ENCODE assay signal across 19 cellular contexts in the genomic region with DNA sequence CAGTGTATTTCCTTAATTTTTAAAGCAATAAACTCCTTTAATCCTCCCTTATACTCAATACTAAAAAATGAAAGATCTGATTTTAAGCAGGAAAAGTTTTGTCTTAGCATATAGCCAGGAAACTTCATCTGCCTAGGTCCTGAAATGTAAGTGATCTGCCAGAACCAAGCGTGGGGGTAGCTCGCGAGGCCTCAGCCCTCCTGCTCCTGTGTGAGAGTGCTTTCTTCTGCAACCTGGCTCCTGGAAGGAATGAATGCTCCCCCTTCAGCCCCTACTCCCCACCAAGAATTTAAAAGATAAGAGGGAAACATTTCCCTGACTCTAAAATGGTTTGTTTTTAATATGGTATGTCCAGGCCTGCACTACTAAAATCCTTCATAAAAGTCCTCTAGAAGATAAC.
A peak's percentile ranks its signal among the peaks of the same experiment; 100 is the strongest.
DNase-seq lines count a peak whose midpoint lies in the region; ATAC-seq, FAIRE-seq and TF ChIP-seq lines count a peak whose summit lies in the region.
"Had no signal": no experiment of that assay in that cellular context is flagged by ENCODE, and none has a peak within 500 bp of the region (broad histone marks: within the 10 kb centered on the region; RNA-seq: fewer than 3 reads in every experiment).

No MANE protein-coding gene starts in this region.

- intact Hi-C loops in adrenal gland (cut with DNase I) = no loop called here
- intact Hi-C loops in uterus (cut with DNase I; ENCODE audit: low total_unique reads) = no loop called here
- intact Hi-C loops in pancreas (cut with DNase I) = no loop called here
- intact Hi-C loops in activated naive CD4-positive, alpha-beta T cell treated with anti-CD3 and anti-CD28 coated beads for 36 hours (cut with micrococcal nuclease) = no loop called here

- CTCF ChIA-PET in activated naive CD4-positive, alpha-beta T cell treated with anti-CD3 and anti-CD28 coated beads for 36 hours (lab: Charles Lee) = no interaction called here

- H2AFZ ChIP-seq in trophoblast cell (ENCODE audit: insufficient read depth, low read length, poor library complexity) = no peak overlapping the region

- no peak overlapping the region for H3K18ac ChIP-seq in trophoblast cell (ENCODE audit: low read length)

- TF ChIP-seq EP300 in gastroesophageal sphincter (IDR thresholded peaks at IDR 0.05) = no peak

- no peak overlapping the region for H3K23ac ChIP-seq in trophoblast cell (ENCODE audit: low read length)

- no peak overlapping the region for H3K4me3 ChIP-seq in adrenal gland
- H3K4me3 ChIP-seq in gastroesophageal sphincter = no peak overlapping the region
- H3K4me3 ChIP-seq in trophoblast cell (ENCODE audit: low read depth, low read length) = no peak overlapping the region
- no peak overlapping the region for H3K4me3 ChIP-seq in uterus
- H3K4me3 ChIP-seq in pancreas = no peak overlapping the region

- H3K27me3 ChIP-seq in adrenal gland = no peaks in the 10 kb centered on the region
- H3K27me3 ChIP-seq in gastroesophageal sphincter = no peaks in the 10 kb centered on the region
- H3K27me3 ChIP-seq in trophoblast cell (ENCODE audit: insufficient read depth, low read length) = no peaks in the 10 kb centered on the region
- H3K27me3 ChIP-seq in uterus = no peaks in the 10 kb centered on the region
- no peaks in the 10 kb centered on the region for H3K27me3 ChIP-seq in pancreas

- no peak overlapping the region for H3K4me3 Mint-ChIP-seq in activated naive CD4-positive, alpha-beta T cell treated with anti-CD3 and anti-CD28 coated beads for 36 hours
- H3K4me3 Mint-ChIP-seq: effector memory CD8-positive, alpha-beta T cell; stimulated activated naive CD8-positive, alpha-beta T cell treated with anti-CD3 and anti-CD28 coated beads, Interleukin-15, amount 100 ng/mL, for 72 hours; T-helper 17 cell had no signal

- H3K27ac Mint-ChIP-seq in activated naive CD4-positive, alpha-beta T cell treated with anti-CD3 and anti-CD28 coated beads for 36 hours = no peak overlapping the region
- H3K27ac Mint-ChIP-seq: effector memory CD8-positive, alpha-beta T cell; IgD-negative memory B cell; stimulated activated naive CD8-positive, alpha-beta T cell treated with anti-CD3 and anti-CD28 coated beads, Interleukin-15, amount 100 ng/mL, for 72 hours; T-helper 17 cell had no signal

- H3K9me3 Mint-ChIP-seq in activated naive CD4-positive, alpha-beta T cell treated with anti-CD3 and anti-CD28 coated beads for 36 hours = no peaks in the 10 kb centered on the region
- H3K9me3 Mint-ChIP-seq: effector memory CD8-positive, alpha-beta T cell; IgD-negative memory B cell; stimulated activated naive CD8-positive, alpha-beta T cell treated with anti-CD3 and anti-CD28 coated beads, Interleukin-15, amount 100 ng/mL, for 72 hours had no signal

- H4K8ac ChIP-seq in trophoblast cell (ENCODE audit: low read depth, low read length) = no peak overlapping the region

- no peak overlapping the region for H4K12ac ChIP-seq in trophoblast cell (ENCODE audit: low read depth, low read length)

- DNase-seq in adrenal gland (no peak), trophoblast cell (no peak), uterus (no peak), pancreas (no peak), putamen (ENCODE audit: low spot score) (no peak)
- no peak for DNase-seq in activated naive CD4-positive, alpha-beta T cell treated with anti-CD3 and anti-CD28 coated beads for 36 hours
- DNase-seq: activated CD8-positive, alpha-beta memory T cell treated with anti-CD3 and anti-CD28 coated beads, Interleukin-2, amount 50 U/mL, for 4 hours; C1 segment of cervical spinal cord; DMS153; effector memory CD8-positive, alpha-beta T cell; foreskin fibroblast; NCI-H1048; NCI-H2107; NCI-H774; occipital lobe; stimulated activated naive CD8-positive, alpha-beta T cell treated with anti-CD3 and anti-CD28 coated beads, Interleukin-15, amount 100 ng/mL, for 72 hours; T-helper 17 cell had no signal

- no peaks in the 10 kb centered on the region for H3K36me3 ChIP-seq in adrenal gland (replicated peaks in 1 of 2)
- peaks cover 0 to 14% of the 10 kb centered on the region in 2 donors for H3K36me3 ChIP-seq in gastroesophageal sphincter
- peaks cover 10 to 21% of the 10 kb centered on the region in 2 experiments for H3K36me3 ChIP-seq in trophoblast cell (ENCODE audit: control insufficient read depth in 1 of 2, insufficient read depth in 2 of 2, low read length in 2 of 2)
- no peaks in the 10 kb centered on the region for H3K36me3 ChIP-seq in uterus
- no peaks in the 10 kb centered on the region for H3K36me3 ChIP-seq in pancreas

- H2AK5ac ChIP-seq in trophoblast cell (ENCODE audit: low read length) = no peak overlapping the region

- H2BK5ac ChIP-seq in trophoblast cell (ENCODE audit: low read depth, low read length, poor library complexity) = peak overlapping the region; percentile 9

- H3K27ac ChIP-seq in adrenal gland (peak overlapping the region in 3 of 5 donors; percentile 20 to 85 (median 24)), gastroesophageal sphincter (peak overlapping the region; percentile 86 to 100 (median 93)), trophoblast cell (ENCODE audit: low read depth, low read length) (peak overlapping the region; percentile 23), uterus (peak overlapping the region; percentile 98 to 99), pancreas (no peak overlapping the region)

- peaks cover 8% of the 10 kb centered on the region for H3K79me2 ChIP-seq in trophoblast cell (ENCODE audit: control insufficient read depth, insufficient read depth, low read length, poor library complexity)

- H3K4me1 ChIP-seq in adrenal gland (replicated peaks in 1 of 2) (peaks cover 16 to 54% of the 10 kb centered on the region in 2 donors), gastroesophageal sphincter (peaks cover 34 to 100% (median 52%) of the 10 kb centered on the region in 3 donors), trophoblast cell (ENCODE audit: control insufficient read depth in 1 of 2, insufficient read depth in 2 of 2, low read length in 2 of 2) (peaks cover 4 to 10% of the 10 kb centered on the region in 2 experiments), uterus (peaks cover 3 to 27% of the 10 kb centered on the region in 2 donors), pancreas (peaks cover 0 to 3% (median 0%) of the 10 kb centered on the region in 3 donors)

- H4K91ac ChIP-seq in trophoblast cell (ENCODE audit: low read depth, low read length) = no peak overlapping the region

- TF ChIP-seq CTCF in adrenal gland (IDR thresholded peaks at IDR 0.05) = no peak
- no peak for TF ChIP-seq CTCF in gastroesophageal sphincter (IDR thresholded peaks at IDR 0.05)
- no peak for TF ChIP-seq CTCF in uterus (IDR thresholded peaks at IDR 0.05)
- no peak for TF ChIP-seq CTCF in pancreas (IDR thresholded peaks at IDR 0.05)

- H3K9ac ChIP-seq in trophoblast cell (ENCODE audit: low read length) = no peak overlapping the region

- 81 to 94% (median 92%) methylated on average over 3 of the region's 3 CpGs for WGBS in adrenal gland, 4 donors
- WGBS in gastroesophageal sphincter (ENCODE audit: low coverage in 1 of 2), 2 donors = 7 to 43% methylated on average over 3 of the region's 3 CpGs
- WGBS in trophoblast cell (ENCODE audit: extremely low coverage, insufficient coverage, insufficient read length) = no CpG with 5 or more reads among the region's 3 CpGs
- 97% methylated on average over 3 of the region's 3 CpGs for WGBS in pancreas, 2 donors

- peaks cover 6% of the 10 kb centered on the region for H3K79me1 ChIP-seq in trophoblast cell (ENCODE audit: low read length)

- no peak overlapping the region for H3K14ac ChIP-seq in trophoblast cell (ENCODE audit: low read length)

- TF ChIP-seq POLR2A in adrenal gland (IDR thresholded peaks at IDR 0.05) (no peak), gastroesophageal sphincter (IDR thresholded peaks at IDR 0.05) (no peak), uterus (IDR thresholded peaks at IDR 0.05) (no peak)

- H2BK120ac ChIP-seq in trophoblast cell (ENCODE audit: insufficient read depth, low read length, poor library complexity) = no peak overlapping the region

- no peak overlapping the region for H3K4me2 ChIP-seq in trophoblast cell (ENCODE audit: low read length)

- ATAC-seq in gastroesophageal sphincter (no peak), pancreas (no peak)
- ATAC-seq: effector memory CD8-positive, alpha-beta T cell; stimulated activated naive CD8-positive, alpha-beta T cell treated with anti-CD3 and anti-CD28 coated beads, Interleukin-15, amount 100 ng/mL, for 72 hours; T-helper 17 cell had no signal

- FAIRE-seq in pancreas (lab: Jason Lieb, UNC) = no peak

- no peak overlapping the region for H2BK12ac ChIP-seq in trophoblast cell (ENCODE audit: low read length)

- H3K9me3 ChIP-seq in adrenal gland (replicated peaks in 1 of 3) (no peaks in the 10 kb centered on the region), gastroesophageal sphincter (no peaks in the 10 kb centered on the region), trophoblast cell (ENCODE audit: insufficient read depth, low read depth, low read length) (no peaks in the 10 kb centered on the region), uterus (no peaks in the 10 kb centered on the region), pancreas (no peaks in the 10 kb centered on the region)

- no peak overlapping the region for H3K4ac ChIP-seq in trophoblast cell (ENCODE audit: low read depth, low read length)

- peaks cover 18% of the 10 kb centered on the region for H3K27me3 Mint-ChIP-seq in activated naive CD4-positive, alpha-beta T cell treated with anti-CD3 and anti-CD28 coated beads for 36 hours (ENCODE audit: low read depth)

- no peaks in the 10 kb centered on the region for H3K36me3 Mint-ChIP-seq in activated naive CD4-positive, alpha-beta T cell treated with anti-CD3 and anti-CD28 coated beads for 36 hours (ENCODE audit: low read depth)
- H3K36me3 Mint-ChIP-seq: IgD-negative memory B cell had no signal

- peaks cover 16% of the 10 kb centered on the region for H3K4me1 Mint-ChIP-seq in activated naive CD4-positive, alpha-beta T cell treated with anti-CD3 and anti-CD28 coated beads for 36 hours (ENCODE audit: low read depth)

Comparison
In these comparisons a context has a peak if more than half of its experiments do, and no peak if none do; other contexts are left out.
1. H3K27ac ChIP-seq: peak in adrenal gland (3 of 5), gastroesophageal sphincter (4 of 4), trophoblast cell (single experiment) and uterus (2 of 2); none in pancreas (0 of 4).